Comparison of ENCODE assay signal across 25 cellular contexts in genomic region chr6:73779943-73780342, GRCh38.
"Had no signal": no experiment of that assay in that cellular context is flagged by ENCODE, and none has a peak within 500 bp of the region (broad histone marks: within the 10 kb centered on the region; RNA-seq: fewer than 3 reads in every experiment).

No MANE protein-coding gene starts in this region.

- H3K27me3 Mint-ChIP-seq: dendritic cell treated with granulocyte-macrophage colony-stimulating factor and Interleukin-4, amounts not matched to agents 40 ng/mL and 50 ng/mL, for 4 days; effector memory CD8-positive, alpha-beta T cell had no signal

- H3K27me3 ChIP-seq: colonic mucosa, dorsolateral prefrontal cortex, esophagus muscularis mucosa, esophagus squamous epithelium, foreskin keratinocyte, gastrocnemius medialis, heart left ventricle, heart right ventricle had no signal

- H3K4me1 ChIP-seq: colonic mucosa, esophagus squamous epithelium, foreskin keratinocyte, gastrocnemius medialis had no signal

- H3K27ac ChIP-seq: colonic mucosa, coronary artery, dorsolateral prefrontal cortex, epithelial cell of prostate, esophagus muscularis mucosa, esophagus squamous epithelium, foreskin keratinocyte, gastrocnemius medialis, heart left ventricle, heart right ventricle had no signal

- ATAC-seq: effector memory CD8-positive, alpha-beta T cell; esophagus mucosa; foreskin keratinocyte; gastrocnemius medialis; heart left ventricle; heart right ventricle had no signal

- H3K27ac Mint-ChIP-seq: dendritic cell treated with granulocyte-macrophage colony-stimulating factor and Interleukin-4, amounts not matched to agents 40 ng/mL and 50 ng/mL, for 4 days; effector memory CD8-positive, alpha-beta T cell; endodermal cell had no signal

- H3K9me3 Mint-ChIP-seq: dendritic cell treated with granulocyte-macrophage colony-stimulating factor and Interleukin-4, amounts not matched to agents 40 ng/mL and 50 ng/mL, for 4 days; effector memory CD8-positive, alpha-beta T cell; endodermal cell had no signal

- H3K4me3 ChIP-seq: colonic mucosa, coronary artery, dorsolateral prefrontal cortex, esophagus muscularis mucosa, esophagus squamous epithelium, gastrocnemius medialis, heart left ventricle, heart right ventricle had no signal

- H3K9me3 ChIP-seq: colonic mucosa, esophagus muscularis mucosa, esophagus squamous epithelium, gastrocnemius medialis, heart left ventricle, heart right ventricle had no signal

- H3K4me3 Mint-ChIP-seq: dendritic cell treated with granulocyte-macrophage colony-stimulating factor and Interleukin-4, amounts not matched to agents 40 ng/mL and 50 ng/mL, for 4 days; effector memory CD8-positive, alpha-beta T cell; endodermal cell had no signal

- DNase-seq: colonic mucosa; cortex of kidney; dermis blood vessel endothelial cell; dorsolateral prefrontal cortex; effector CD4-positive, alpha-beta T cell; effector CD8-positive, alpha-beta T cell; effector memory CD4-positive, alpha-beta T cell; effector memory CD8-positive, alpha-beta T cell; endodermal cell; erythroblast; esophagus squamous epithelium; foreskin fibroblast; foreskin keratinocyte; foreskin melanocyte; gastrocnemius medialis; glutamatergic neuron; head of caudate nucleus; heart left ventricle; heart right ventricle had no signal

- H3K36me3 ChIP-seq: colonic mucosa, gastrocnemius medialis had no signal

- FAIRE-seq: endothelial cell of umbilical vein had no signal
